8 cellular contexts compared by ENCODE assay signal in genomic region chr12:108611884-108612415, GRCh38. TPM values are rescaled to one million over a fixed set of nuclear protein-coding genes. Genes with fewer than 3 reads are reported as not detected.
DNase-seq lines count a peak whose midpoint lies in the region; ATAC-seq and TF ChIP-seq lines count a peak whose summit lies in the region.

No MANE protein-coding gene starts in this region.

- H3K4me3 ChIP-seq in HFF-Myc (replicated peaks; ENCODE audit: low read depth, low read length) (no peak overlapping the region), osteoblast (ENCODE audit: insufficient read depth, low read length) (no peak overlapping the region), thyroid gland (replicated peaks in 1 of 3) (no peak overlapping the region)

- CTCF ChIA-PET in WTC11 (lab: Charles Lee), result interaction anchor here (1.0 to 1.9 kb wide), 11 partner anchors 8 to 192 kb away, joined by 3 to 9 read pairs (median 3); no protein-coding TSS in a partner anchor

- H3K4me1 ChIP-seq in osteoblast (ENCODE audit: insufficient read depth, low read length) (peaks cover 30% of the 10 kb centered on the region), thyroid gland (no peaks in the 10 kb centered on the region)

- POLR2A ChIA-PET in WTC11 (lab: Charles Lee), result interaction anchor here (0.7 to 1.2 kb wide), 2 partner anchors 49 to 190 kb away, joined by 3 to 4 read pairs; partner anchors contain the start of gene ISCU

- H3K4me3 Mint-ChIP-seq in CD14-positive monocyte (peak overlapping the region in 1 of 2 donors; percentile 13), WTC11 (no peak overlapping the region)

- intact Hi-C loops in CD14-positive monocyte (cut with micrococcal nuclease), result loop anchor here in 1 of 2 donors (10.0 kb wide), 1 partner anchor 483 kb away; the partner anchor contains the start of genes ALKBH2 and UNG
- intact Hi-C loops in thyroid gland (cut with DNase I), result no loop called here

- DNase-seq in CD14-positive monocyte (ENCODE audit: low spot score), result no peak
- DNase-seq in HFF-Myc (ENCODE audit: extremely low read depth, low read depth), result no peak
- peak; percentile 78 for DNase-seq in WTC11 (ENCODE audit: low spot score)
- DNase-seq in effector CD8-positive, alpha-beta T cell (lab: John Stamatoyannopoulos, UW), result peak; percentile 37
- peak; percentile 97 for DNase-seq in osteoblast (ENCODE audit: insufficient read length, low spot score, missing footprints)
- DNase-seq in NCI-H1092 (lab: John Stamatoyannopoulos, UW), result no peak
- DNase-seq in thyroid gland, result no peak

- no peaks in the 10 kb centered on the region for H3K27me3 ChIP-seq in osteoblast (ENCODE audit: insufficient read depth, low read length)
- no peaks in the 10 kb centered on the region for H3K27me3 ChIP-seq in thyroid gland

- H4K20me1 ChIP-seq in osteoblast (ENCODE audit: insufficient read depth, low read length), result no peaks in the 10 kb centered on the region

- H3K27ac ChIP-seq in osteoblast (ENCODE audit: low read depth, low read length) (peak overlapping the region; percentile 89), thyroid gland (no peak overlapping the region)

- H3K4me1 Mint-ChIP-seq in CD14-positive monocyte (peaks cover 5% of the 10 kb centered on the region), WTC11 (peaks cover 19% of the 10 kb centered on the region)

- H2AFZ ChIP-seq in osteoblast (ENCODE audit: low read length), result peak overlapping the region; percentile 65

- 56 to 70% methylated on average over 5 of the region's 5 CpGs for WGBS in thyroid gland, 2 donors

- H3K9me3 Mint-ChIP-seq in CD14-positive monocyte (peaks cover 8 to 12% (median 9%) of the 10 kb centered on the region in 7 donors), WTC11 (peaks cover 13% of the 10 kb centered on the region)

- H3K36me3 ChIP-seq in osteoblast (ENCODE audit: insufficient read depth, low read length) (no peaks in the 10 kb centered on the region), thyroid gland (no peaks in the 10 kb centered on the region)

- peaks cover 7 to 18% (median 16%) of the 10 kb centered on the region in 3 donors for H3K27me3 Mint-ChIP-seq in CD14-positive monocyte (ENCODE audit: low read depth in 3 of 3)
- peaks cover 2% of the 10 kb centered on the region; the same call in 1 of the 2 replicates for H3K27me3 Mint-ChIP-seq in WTC11 (ENCODE audit: low read depth)

- H3K27ac Mint-ChIP-seq in CD14-positive monocyte (peak overlapping the region in 1 of 7 donors; percentile 15), WTC11 (no peak overlapping the region)

- H3K9me3 ChIP-seq in osteoblast (ENCODE audit: low read depth, low read length) (peaks cover 5% of the 10 kb centered on the region), thyroid gland (no peaks in the 10 kb centered on the region)

- no peaks in the 10 kb centered on the region for H3K79me2 ChIP-seq in osteoblast (ENCODE audit: insufficient read depth, low read length)

- no peak for TF ChIP-seq POLR2A in thyroid gland (IDR thresholded peaks at IDR 0.05)

- TF ChIP-seq CTCF in CD14-positive monocyte (IDR thresholded peaks at IDR 0.05) (peak; percentile 72), HFF-Myc (IDR thresholded peaks at IDR 0.05; ENCODE audit: low read depth, low read length, missing control alignments) (peak; percentile 65), WTC11 (IDR thresholded peaks at IDR 0.05) (peak; percentile 71), osteoblast (IDR thresholded peaks at IDR 0.05; ENCODE audit: extremely low read depth, low read depth, low read length) (peak; percentile 72), thyroid gland (IDR thresholded peaks at IDR 0.05) (peak in 1 of 6 experiments; percentile 15)

- H3K36me3 Mint-ChIP-seq in CD14-positive monocyte (peaks cover 11 to 16% of the 10 kb centered on the region in 2 donors), WTC11 (no peaks in the 10 kb centered on the region)

- H3K4me2 ChIP-seq in osteoblast (ENCODE audit: insufficient read depth, low read length), result peak overlapping the region; percentile 51

- ATAC-seq in WTC11 (peak; percentile 65), GM18873 (IDR thresholded peaks at IDR 0.05; ENCODE audit: low FRiP score, unreplicated experiment) (no peak)

TF ChIP-seq in WTC11, 78 proteins besides CTCF, POLR2A, EP300 and RAD21:
- TF ChIP-seq E2F1 (CRISPR knock-in tag; IDR thresholded peaks at IDR 0.05), result no peak
- TF ChIP-seq, protein P1, sequence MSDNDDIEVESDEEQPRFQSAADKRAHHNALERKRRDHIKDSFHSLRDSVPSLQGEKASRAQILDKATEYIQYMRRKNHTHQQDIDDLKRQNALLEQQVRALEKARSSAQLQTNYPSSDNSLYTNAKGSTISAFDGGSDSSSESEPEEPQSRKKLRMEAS (CRISPR knock-in tag; IDR thresholded peaks at IDR 0.05), result peak; percentile 60; the same call in 1 of the 2 replicates

RNA-seq across cellular contexts. Expression of gene TMEM119, which starts 14.1 kb away (rescaled TPM):
- polyA plus RNA-seq in CD14-positive monocyte, result under 1 TPM; 0.18 to 0.56 TPM
- total RNA-seq in WTC11 (2021) (0.16 to 0.25 TPM (median 0.20 TPM) in 3 replicates), osteoblast (359 and 362 TPM in 2 replicates), thyroid gland (10 to 100 TPM in 3 of 4 donors, 1 to 10 TPM in 1; 6.9 to 21.6 (median 15.3) TPM)

RNA-seq across cellular contexts. Expression of gene SELPLG, which starts 21.7 kb away (rescaled TPM):
- 100 to 1,000 TPM; 247 to 349 TPM for polyA plus RNA-seq in CD14-positive monocyte
- total RNA-seq in WTC11 (2021) (0.18 to 0.46 TPM (median 0.21 TPM) in 3 replicates), osteoblast (1.1 and 1.2 TPM in 2 replicates), thyroid gland (1 to 10 TPM; 2.1 to 6.0 (median 2.8) TPM)

RNA-seq across cellular contexts. Expression of gene ISCU, which starts 49.6 kb away (rescaled TPM):
- 100 to 1,000 TPM; 111 to 114 TPM for polyA plus RNA-seq in CD14-positive monocyte
- 73.8 to 85.9 TPM (median 74.2 TPM) in 3 replicates for total RNA-seq in WTC11 (2021)
- 166 and 184 TPM in 2 replicates for total RNA-seq in osteoblast
- total RNA-seq in thyroid gland, result 100 to 1,000 TPM; 229 to 512 (median 248) TPM

RNA-seq across cellular contexts. Expression of gene SART3, which starts 51.0 kb away (rescaled TPM):
- 10 to 100 TPM; 10.3 to 20.6 TPM for polyA plus RNA-seq in CD14-positive monocyte
- total RNA-seq in WTC11 (2021) (75.6 to 91.2 TPM (median 76.8 TPM) in 3 replicates), osteoblast (39.8 and 57.9 TPM in 2 replicates), thyroid gland (100 to 1,000 TPM in 1 of 4 donors, 10 to 100 TPM in 3; 64.2 to 117 (median 80.0) TPM)

Comparison
In these comparisons a context has a peak if more than half of its experiments do, and no peak if none do; other contexts are left out.
1. DNase-seq: peak in WTC11 (single experiment), effector CD8-positive, alpha-beta T cell (single experiment) and osteoblast (single experiment); none in CD14-positive monocyte (single experiment), HFF-Myc (single experiment), NCI-H1092 (single experiment) and thyroid gland (0 of 2).
2. RNA of gene TMEM119, which starts 14.1 kb away (total RNA-seq): 359 to 362 TPM in osteoblast; 6.9 to 21.6 TPM in thyroid gland and 0.16 to 0.25 TPM in WTC11; every median in the first group is over 10 times any median in the second.